ENCODE assay signal across 1 cellular context in the genomic region with DNA sequence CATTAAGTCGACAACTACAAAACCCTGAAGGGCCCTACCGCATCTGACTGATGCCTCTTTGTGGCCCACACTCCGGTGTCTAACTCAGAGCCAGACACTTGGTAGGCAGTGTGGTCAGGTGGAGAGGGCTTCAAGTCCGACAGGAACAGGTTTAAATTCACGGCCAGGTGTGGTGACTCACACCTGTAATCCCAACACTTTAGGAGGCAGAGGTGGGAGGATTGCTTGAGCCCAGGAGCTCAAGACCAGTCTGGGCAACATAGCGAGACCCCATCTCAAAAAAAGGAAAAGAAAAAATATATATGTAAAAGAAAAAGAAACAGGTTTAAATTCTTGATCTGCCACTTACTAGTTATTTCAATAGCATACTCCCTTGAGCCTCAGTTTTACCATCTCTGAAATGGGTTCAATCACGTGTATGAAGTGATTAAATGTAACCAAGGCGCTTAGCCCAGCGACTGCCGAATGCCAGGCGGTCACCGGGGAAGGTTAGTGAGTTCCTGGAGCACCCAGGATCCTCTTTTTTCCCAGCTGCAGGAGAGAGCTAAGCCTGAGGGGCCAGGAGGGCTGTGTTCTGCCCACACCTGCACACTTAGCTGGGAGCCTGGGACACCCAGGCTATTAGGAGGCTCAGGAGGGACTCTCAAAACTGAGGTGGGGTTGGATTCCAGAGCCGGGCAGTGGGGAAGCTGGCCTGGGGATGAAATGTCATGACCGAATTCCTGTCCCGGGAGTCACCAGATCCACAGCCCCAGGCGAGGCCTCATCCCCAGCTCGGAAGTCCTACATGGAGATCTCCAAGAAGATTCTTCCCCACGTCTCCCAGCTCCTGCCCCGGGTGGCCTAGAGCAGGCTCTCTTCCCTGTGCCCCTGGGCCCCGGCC.
TF ChIP-seq lines count a peak whose summit lies in the region.

No MANE protein-coding gene starts in this region.

TF ChIP-seq in IMR-90, 13 proteins besides CTCF, POLR2A, EP300 and RAD21:
- TF ChIP-seq, protein P1, sequence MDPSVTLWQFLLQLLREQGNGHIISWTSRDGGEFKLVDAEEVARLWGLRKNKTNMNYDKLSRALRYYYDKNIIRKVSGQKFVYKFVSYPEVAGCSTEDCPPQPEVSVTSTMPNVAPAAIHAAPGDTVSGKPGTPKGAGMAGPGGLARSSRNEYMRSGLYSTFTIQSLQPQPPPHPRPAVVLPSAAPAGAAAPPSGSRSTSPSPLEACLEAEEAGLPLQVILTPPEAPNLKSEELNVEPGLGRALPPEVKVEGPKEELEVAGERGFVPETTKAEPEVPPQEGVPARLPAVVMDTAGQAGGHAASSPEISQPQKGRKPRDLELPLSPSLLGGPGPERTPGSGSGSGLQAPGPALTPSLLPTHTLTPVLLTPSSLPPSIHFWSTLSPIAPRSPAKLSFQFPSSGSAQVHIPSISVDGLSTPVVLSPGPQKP (IDR thresholded peaks at IDR 0.05; ENCODE audit: borderline replicate concordance, low read depth, low read length) = no peak
- TF ChIP-seq SMC3 (IDR thresholded peaks at IDR 0.05; ENCODE audit: low read depth, low read length) (no peak), FOS (IDR thresholded peaks at IDR 0.05; ENCODE audit: low read depth, low read length) (0 out of 2 replicates have a peak, but pooled peaks have one; percentile 2), RFX5 (IDR thresholded peaks at IDR 0.05; ENCODE audit: low read depth, low read length) (no peak), RCOR1 (IDR thresholded peaks at IDR 0.05; ENCODE audit: insufficient replicate concordance, low read length) (peak; percentile 57), NFE2L2 (IDR thresholded peaks at IDR 0.05; ENCODE audit: low read depth, low read length) (no peak), MAFK (IDR thresholded peaks at IDR 0.05; ENCODE audit: low read depth, low read length) (no peak), MAZ (IDR thresholded peaks at IDR 0.05; ENCODE audit: borderline replicate concordance, low read depth, low read length) (no peak), BHLHE40 (IDR thresholded peaks at IDR 0.05; ENCODE audit: low read depth, low read length) (no peak)
- TF ChIP-seq, protein P2, sequence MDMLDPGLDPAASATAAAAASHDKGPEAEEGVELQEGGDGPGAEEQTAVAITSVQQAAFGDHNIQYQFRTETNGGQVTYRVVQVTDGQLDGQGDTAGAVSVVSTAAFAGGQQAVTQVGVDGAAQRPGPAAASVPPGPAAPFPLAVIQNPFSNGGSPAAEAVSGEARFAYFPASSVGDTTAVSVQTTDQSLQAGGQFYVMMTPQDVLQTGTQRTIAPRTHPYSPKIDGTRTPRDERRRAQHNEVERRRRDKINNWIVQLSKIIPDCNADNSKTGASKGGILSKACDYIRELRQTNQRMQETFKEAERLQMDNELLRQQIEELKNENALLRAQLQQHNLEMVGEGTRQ (IDR thresholded peaks at IDR 0.05; ENCODE audit: low read depth, low read length) = no peak
